Comparison of ENCODE assay signal across 11 cellular contexts in genomic region chr5:135920199-135920598, GRCh38. TPM values are rescaled to one million over a fixed set of nuclear protein-coding genes. Genes with fewer than 3 reads are reported as not detected.
"Had no signal": no experiment of that assay in that cellular context is flagged by ENCODE, and none has a peak within 500 bp of the region (broad histone marks: within the 10 kb centered on the region; RNA-seq: fewer than 3 reads in every experiment).

No MANE protein-coding gene starts in this region.

- H3K9ac ChIP-seq: GM23248 had no signal

- H3K27ac ChIP-seq: GM23248 had no signal

- H3K4me1 ChIP-seq: HAP-1 had no signal

- ATAC-seq: GM23338, HCT116 had no signal

- H2AFZ ChIP-seq: GM23248, GM23338 had no signal

- H3K36me3 ChIP-seq: HAP-1 had no signal

- DNase-seq: GM23248, GOT3, H7, H9, HCEC 1CT, HFFc6 had no signal

- H3K4me3 ChIP-seq: GM23248, GM23338, HAP-1 had no signal

- H3K9me3 ChIP-seq: HAP-1 had no signal

- H3K4me2 ChIP-seq: GM23338 had no signal

RNA-seq across cellular contexts. Expression of gene IL9, which starts 24.6 kb away (rescaled TPM):
- total RNA-seq: GM23248, GM23338, H1, H4, H7, H9, HFFc6 had no signal
- polyA plus RNA-seq: GM23248, GM23338, H1 had no signal

RNA-seq across cellular contexts. Expression of gene LECT2, which starts 34.6 kb away (rescaled TPM):
- total RNA-seq: GM23338, H1, H4, H7, H9, HFFc6 had no signal
- polyA plus RNA-seq: H1 had no signal
